ENCODE assay signal across 2 cellular contexts in genomic region chr17:80175411-80175810, GRCh38.
TF ChIP-seq lines count a peak whose summit lies in the region.

No MANE protein-coding gene starts in this region.

TF ChIP-seq in HepG2, 621 proteins besides CTCF, POLR2A, EP300 and RAD21:
- TF ChIP-seq ZNF251 (CRISPR knock-in tag; IDR thresholded peaks at IDR 0.05) (no peak), CCDC6 (CRISPR knock-in tag; IDR thresholded peaks at IDR 0.05) (no peak), MED13 (CRISPR knock-in tag; IDR thresholded peaks at IDR 0.05) (no peak), ZNF619 (CRISPR knock-in tag; IDR thresholded peaks at IDR 0.05) (no peak), HNRNPK (IDR thresholded peaks at IDR 0.05; ENCODE audit: low read depth, low read length, poor library complexity, severe bottlenecking) (no peak), TBX3 (IDR thresholded peaks at IDR 0.05; ENCODE audit: borderline replicate concordance) (no peak), ZNF737 (CRISPR knock-in tag; IDR thresholded peaks at IDR 0.05; ENCODE audit: borderline replicate concordance) (no peak), ZNF484 (CRISPR knock-in tag; IDR thresholded peaks at IDR 0.05; ENCODE audit: borderline replicate concordance, low read depth) (no peak), ZFP91 (CRISPR knock-in tag; IDR thresholded peaks at IDR 0.05; ENCODE audit: borderline replicate concordance) (peak; percentile 28; the same call in 1 of the 2 replicates), LRRFIP1 (CRISPR knock-in tag; conservative IDR thresholded peaks at IDR 0.05) (no peak), HNRNPL (IDR thresholded peaks at IDR 0.05; ENCODE audit: low read depth, low read length) (no peak), ZFP41 (CRISPR knock-in tag; IDR thresholded peaks at IDR 0.05; ENCODE audit: borderline replicate concordance) (no peak), TEAD3 (CRISPR knock-in tag; optimal IDR thresholded peaks at IDR 0.05; ENCODE audit: borderline replicate concordance) (peak; percentile 51), PRPF4 (IDR thresholded peaks at IDR 0.05; ENCODE audit: low read depth, low read length, poor library complexity, severe bottlenecking) (no peak), BHLHE40 (IDR thresholded peaks at IDR 0.05; ENCODE audit: low read length) (peak; percentile 41; the same call in 1 of the 2 replicates), RORA (CRISPR knock-in tag; IDR thresholded peaks at IDR 0.05) (no peak), RXRB (CRISPR knock-in tag; IDR thresholded peaks at IDR 0.05; ENCODE audit: borderline replicate concordance) (no peak), RXRA (CRISPR knock-in tag; IDR thresholded peaks at IDR 0.05) (0 out of 2 replicates have a peak, but pooled peaks have one; percentile 25)
- TF ChIP-seq, protein P1, sequence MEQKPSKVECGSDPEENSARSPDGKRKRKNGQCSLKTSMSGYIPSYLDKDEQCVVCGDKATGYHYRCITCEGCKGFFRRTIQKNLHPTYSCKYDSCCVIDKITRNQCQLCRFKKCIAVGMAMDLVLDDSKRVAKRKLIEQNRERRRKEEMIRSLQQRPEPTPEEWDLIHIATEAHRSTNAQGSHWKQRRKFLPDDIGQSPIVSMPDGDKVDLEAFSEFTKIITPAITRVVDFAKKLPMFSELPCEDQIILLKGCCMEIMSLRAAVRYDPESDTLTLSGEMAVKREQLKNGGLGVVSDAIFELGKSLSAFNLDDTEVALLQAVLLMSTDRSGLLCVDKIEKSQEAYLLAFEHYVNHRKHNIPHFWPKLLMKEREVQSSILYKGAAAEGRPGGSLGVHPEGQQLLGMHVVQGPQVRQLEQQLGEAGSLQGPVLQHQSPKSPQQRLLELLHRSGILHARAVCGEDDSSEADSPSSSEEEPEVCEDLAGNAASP (CRISPR knock-in tag; IDR thresholded peaks at IDR 0.05; ENCODE audit: borderline replicate concordance): peak; percentile 58; the same call in 1 of the 2 replicates
- TF ChIP-seq, protein P2, sequence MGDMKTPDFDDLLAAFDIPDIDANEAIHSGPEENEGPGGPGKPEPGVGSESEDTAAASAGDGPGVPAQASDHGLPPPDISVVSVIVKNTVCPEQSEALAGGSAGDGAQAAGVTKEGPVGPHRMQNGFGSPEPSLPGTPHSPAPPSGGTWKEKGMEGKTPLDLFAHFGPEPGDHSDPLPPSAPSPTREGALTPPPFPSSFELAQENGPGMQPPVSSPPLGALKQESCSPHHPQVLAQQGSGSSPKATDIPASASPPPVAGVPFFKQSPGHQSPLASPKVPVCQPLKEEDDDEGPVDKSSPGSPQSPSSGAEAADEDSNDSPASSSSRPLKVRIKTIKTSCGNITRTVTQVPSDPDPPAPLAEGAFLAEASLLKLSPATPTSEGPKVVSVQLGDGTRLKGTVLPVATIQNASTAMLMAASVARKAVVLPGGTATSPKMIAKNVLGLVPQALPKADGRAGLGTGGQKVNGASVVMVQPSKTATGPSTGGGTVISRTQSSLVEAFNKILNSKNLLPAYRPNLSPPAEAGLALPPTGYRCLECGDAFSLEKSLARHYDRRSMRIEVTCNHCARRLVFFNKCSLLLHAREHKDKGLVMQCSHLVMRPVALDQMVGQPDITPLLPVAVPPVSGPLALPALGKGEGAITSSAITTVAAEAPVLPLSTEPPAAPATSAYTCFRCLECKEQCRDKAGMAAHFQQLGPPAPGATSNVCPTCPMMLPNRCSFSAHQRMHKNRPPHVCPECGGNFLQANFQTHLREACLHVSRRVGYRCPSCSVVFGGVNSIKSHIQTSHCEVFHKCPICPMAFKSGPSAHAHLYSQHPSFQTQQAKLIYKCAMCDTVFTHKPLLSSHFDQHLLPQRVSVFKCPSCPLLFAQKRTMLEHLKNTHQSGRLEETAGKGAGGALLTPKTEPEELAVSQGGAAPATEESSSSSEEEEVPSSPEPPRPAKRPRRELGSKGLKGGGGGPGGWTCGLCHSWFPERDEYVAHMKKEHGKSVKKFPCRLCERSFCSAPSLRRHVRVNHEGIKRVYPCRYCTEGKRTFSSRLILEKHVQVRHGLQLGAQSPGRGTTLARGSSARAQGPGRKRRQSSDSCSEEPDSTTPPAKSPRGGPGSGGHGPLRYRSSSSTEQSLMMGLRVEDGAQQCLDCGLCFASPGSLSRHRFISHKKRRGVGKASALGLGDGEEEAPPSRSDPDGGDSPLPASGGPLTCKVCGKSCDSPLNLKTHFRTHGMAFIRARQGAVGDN (CRISPR knock-in tag; IDR thresholded peaks at IDR 0.05): 0 out of 2 replicates have a peak, but pooled peaks have one; percentile 15

TF ChIP-seq in GM12891, 5 proteins besides CTCF, POLR2A, EP300 and RAD21:
- no peak for TF ChIP-seq POLR2AphosphoS5 (IDR thresholded peaks at IDR 0.05; ENCODE audit: low read depth, low read length)
- no peak for TF ChIP-seq TAF1 (IDR thresholded peaks at IDR 0.05; ENCODE audit: low read depth, low read length)
- no peak for TF ChIP-seq PAX5 (IDR thresholded peaks at IDR 0.05; ENCODE audit: insufficient read depth, low read length, severe bottlenecking)
- no peak for TF ChIP-seq POU2F2 (IDR thresholded peaks at IDR 0.05; ENCODE audit: low read depth, low read length)
- no peak for TF ChIP-seq SPI1 (IDR thresholded peaks at IDR 0.05; ENCODE audit: low read depth, low read length)
